8 cellular contexts compared by ENCODE assay signal in genomic region chr2:20666364-20667150, GRCh38.
DNase-seq lines count a peak whose midpoint lies in the region; ATAC-seq and TF ChIP-seq lines count a peak whose summit lies in the region.

Gene GDF7 (plus strand): TSS chr2:20667144. CDS start chr2:20667240, 96 bp downstream.

- peaks cover 6% of the 10 kb centered on the region for H3K36me3 Mint-ChIP-seq in stimulated activated effector memory CD8-positive, alpha-beta T cell treated with anti-CD3 and anti-CD28 coated beads, Interleukin-12 subunit alpha, Interleukin-12 subunit beta, amount 100 ng/mL, for 72 hours

- peak; percentile 30 for ATAC-seq in HG03354 (IDR thresholded peaks at IDR 0.05; ENCODE audit: poor library complexity, severe bottlenecking, unreplicated experiment)
- ATAC-seq in stimulated activated effector memory CD8-positive, alpha-beta T cell treated with anti-CD3 and anti-CD28 coated beads, Interleukin-12 subunit alpha, Interleukin-12 subunit beta, amount 100 ng/mL, for 72 hours: peak; percentile 14
- no peak for ATAC-seq in HG03378 (IDR thresholded peaks at IDR 0.05; ENCODE audit: unreplicated experiment)
- no peak for ATAC-seq in HG02571 (IDR thresholded peaks at IDR 0.05; ENCODE audit: unreplicated experiment)

- H3K9me3 ChIP-seq in adipocyte (ENCODE audit: control insufficient read depth, low read length): no peaks in the 10 kb centered on the region

- H3K4me3 ChIP-seq in GM06990 (replicated peaks; ENCODE audit: low read depth, low read length) (peak within 1 kb of the TSS; percentile 62), adipocyte (ENCODE audit: low read length) (peak within 1 kb of the TSS; percentile 65)

- DNase-seq in GM06990 (ENCODE audit: extremely low read depth, insufficient read length) (no peak), adipocyte (ENCODE audit: low read depth) (peak; percentile 56), iPS-NIHi11 (ENCODE audit: low spot score) (peak; percentile 74), GF-D8 (lab: John Stamatoyannopoulos, UW) (no peak)
- no peak for DNase-seq in stimulated activated effector memory CD8-positive, alpha-beta T cell treated with anti-CD3 and anti-CD28 coated beads, Interleukin-12 subunit alpha, Interleukin-12 subunit beta, amount 100 ng/mL, for 72 hours (ENCODE audit: low spot score in 2 of 2)

- no peaks in the 10 kb centered on the region for H3K36me3 ChIP-seq in GM06990 (ENCODE audit: control insufficient read depth, insufficient read depth, low read length)
- no peaks in the 10 kb centered on the region for H3K36me3 ChIP-seq in adipocyte (ENCODE audit: control insufficient read depth, insufficient read depth, low read length, severe bottlenecking)

- H3K9ac ChIP-seq in adipocyte (ENCODE audit: low read length): no peak within 1 kb of the TSS

- peak within 1 kb of the TSS; percentile 23 for H3K27ac Mint-ChIP-seq in stimulated activated effector memory CD8-positive, alpha-beta T cell treated with anti-CD3 and anti-CD28 coated beads, Interleukin-12 subunit alpha, Interleukin-12 subunit beta, amount 100 ng/mL, for 72 hours

- peak within 1 kb of the TSS; percentile 71 for H3K4me3 Mint-ChIP-seq in stimulated activated effector memory CD8-positive, alpha-beta T cell treated with anti-CD3 and anti-CD28 coated beads, Interleukin-12 subunit alpha, Interleukin-12 subunit beta, amount 100 ng/mL, for 72 hours

- H3K27me3 ChIP-seq in GM06990 (replicated peaks; ENCODE audit: control insufficient read depth, insufficient read depth, low read length): peaks cover 4% of the 10 kb centered on the region
- H3K27me3 ChIP-seq in adipocyte (replicated peaks; ENCODE audit: control insufficient read depth, insufficient read depth, low read length): peaks cover 77% of the 10 kb centered on the region

- H3K4me1 Mint-ChIP-seq in stimulated activated effector memory CD8-positive, alpha-beta T cell treated with anti-CD3 and anti-CD28 coated beads, Interleukin-12 subunit alpha, Interleukin-12 subunit beta, amount 100 ng/mL, for 72 hours: peaks cover 22% of the 10 kb centered on the region

- no peaks in the 10 kb centered on the region for H3K4me1 ChIP-seq in adipocyte (ENCODE audit: control insufficient read depth, insufficient read depth, low read length)

- peak; percentile 29 for TF ChIP-seq CTCF in GM06990 (IDR thresholded peaks at IDR 0.05; ENCODE audit: insufficient read depth, low read length, poor library complexity, severe bottlenecking)

- H3K9me3 Mint-ChIP-seq in stimulated activated effector memory CD8-positive, alpha-beta T cell treated with anti-CD3 and anti-CD28 coated beads, Interleukin-12 subunit alpha, Interleukin-12 subunit beta, amount 100 ng/mL, for 72 hours: no peaks in the 10 kb centered on the region

Comparison
In these comparisons a context has a peak if more than half of its experiments do, and no peak if none do; other contexts are left out.
1. DNase-seq: peak in adipocyte (single experiment) and iPS-NIHi11 (single experiment); none in GM06990 (single experiment), stimulated activated effector memory CD8-positive, alpha-beta T cell treated with anti-CD3 and anti-CD28 coated beads, Interleukin-12 subunit alpha, Interleukin-12 subunit beta, amount 100 ng/mL, for 72 hours (0 of 2) and GF-D8 (single experiment).
2. ATAC-seq: peak in HG03354 (single experiment) and stimulated activated effector memory CD8-positive, alpha-beta T cell treated with anti-CD3 and anti-CD28 coated beads, Interleukin-12 subunit alpha, Interleukin-12 subunit beta, amount 100 ng/mL, for 72 hours (single experiment); none in HG03378 (single experiment) and HG02571 (single experiment).